ENCODE assay signal across 8 cellular contexts in the genomic region with DNA sequence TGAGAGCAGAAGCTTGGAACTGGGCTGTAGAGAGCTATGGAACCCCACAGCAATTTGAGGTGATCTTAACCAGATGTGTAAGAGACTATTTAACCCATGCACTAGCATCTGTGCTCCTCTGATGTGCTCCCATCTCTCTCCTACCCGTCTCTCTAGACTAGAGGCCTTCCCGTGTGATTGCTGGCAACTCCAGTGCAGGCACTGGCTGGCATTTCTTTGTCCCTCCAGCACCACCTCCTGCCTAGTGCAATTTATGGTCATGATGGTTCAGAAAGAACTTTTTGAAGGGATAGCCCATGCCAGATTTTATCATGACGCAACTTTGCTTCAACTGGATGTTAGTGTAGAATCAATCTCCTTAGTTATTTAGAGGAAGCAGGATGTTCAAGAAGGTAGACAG.
DNase-seq lines count a peak whose midpoint lies in the region; ATAC-seq, FAIRE-seq and TF ChIP-seq lines count a peak whose summit lies in the region.
"Not testable (repeated sequence)": the region's sequence is repeated elsewhere in the genome, so short reads cannot be mapped to it uniquely, and the experiment has no call there.

No MANE protein-coding gene starts in this region.

- DNase-seq in Karpas-422, result peak; percentile 26
- DNase-seq in body of pancreas, result peak; percentile 33 to 59 (median 34)
- DNase-seq in foreskin fibroblast, result peak; percentile 1 to 14
- DNase-seq in heart right ventricle; HepG2 (ENCODE audit: low spot score); trophoblast cell: not testable (repeated sequence)
- DNase-seq in superior temporal gyrus (ENCODE audit: extremely low spot score), result peak; percentile 10

- not testable (repeated sequence) for H3K14ac ChIP-seq in trophoblast cell (ENCODE audit: low read length)

- H3K79me1 ChIP-seq in trophoblast cell (ENCODE audit: low read length), result not testable (repeated sequence)

- not testable (repeated sequence) for TF ChIP-seq RAD21 in HepG2 (CRISPR knock-in tag; IDR thresholded peaks at IDR 0.05)

- H3K23ac ChIP-seq in trophoblast cell (ENCODE audit: low read length), result not testable (repeated sequence)

- H2AK5ac ChIP-seq in trophoblast cell (ENCODE audit: low read length), result not testable (repeated sequence)

- peak; percentile 72 for FAIRE-seq in HepG2 (lab: Jason Lieb, UNC)

- peak in 3 of 7 experiments; percentile 13 to 19 (median 14) for TF ChIP-seq CTCF in body of pancreas (IDR thresholded peaks at IDR 0.05)
- not testable (repeated sequence) for TF ChIP-seq CTCF in foreskin fibroblast (IDR thresholded peaks at IDR 0.05; ENCODE audit: low read depth, low read length); heart right ventricle (IDR thresholded peaks at IDR 0.05); HepG2 (CRISPR knock-in tag; IDR thresholded peaks at IDR 0.05)

- H4K20me1 ChIP-seq in Karpas-422 (ENCODE audit: insufficient read depth, low read depth, low read length); HepG2 (ENCODE audit: insufficient read depth, low read length): not testable (repeated sequence)

- CTCF ChIA-PET in HepG2 (lab: Yijun Ruan, JAX; ENCODE audit: low intra/inter-chr PET ratio, low total read pairs), result not testable (repeated sequence)

- H3K18ac ChIP-seq in trophoblast cell (ENCODE audit: low read length), result not testable (repeated sequence)

- intact Hi-C loops in body of pancreas (cut with DNase I); heart right ventricle (cut with DNase I); HepG2 (cut with micrococcal nuclease; ENCODE audit: unreplicated experiment): not testable (repeated sequence)

- peaks cover 13% of the 10 kb centered on the region for H3K4me1 ChIP-seq in ACC112 (ENCODE audit: control insufficient read depth, insufficient read depth, low read length, unreplicated experiment)
- H3K4me1 ChIP-seq in Karpas-422 (ENCODE audit: low read length); body of pancreas; heart right ventricle; HepG2 (ENCODE audit: insufficient read depth, low read length); trophoblast cell (ENCODE audit: control insufficient read depth in 1 of 2, insufficient read depth in 2 of 2, low read length in 2 of 2): not testable (repeated sequence)

- POLR2A ChIA-PET in HepG2 (lab: Yijun Ruan, JAX), result not testable (repeated sequence)

- H2BK120ac ChIP-seq in trophoblast cell (ENCODE audit: insufficient read depth, low read length, poor library complexity), result not testable (repeated sequence)

- in situ Hi-C loops in HepG2 (cut with HindIII; ENCODE audit: extremely low pct_ligation_motif_present, low pct_unique_long_range_greater_than_20kb), result not testable (repeated sequence)

- H3K9me3 ChIP-seq in Karpas-422 (ENCODE audit: low read length); body of pancreas; heart right ventricle; HepG2 (ENCODE audit: low read length); trophoblast cell (ENCODE audit: insufficient read depth, low read depth, low read length): not testable (repeated sequence)

- H3K4me2 ChIP-seq in Karpas-422 (ENCODE audit: low read depth, low read length, poor library complexity, severe bottlenecking); HepG2 (ENCODE audit: low read depth, low read length); trophoblast cell (ENCODE audit: low read length): not testable (repeated sequence)

- H3K4ac ChIP-seq in trophoblast cell (ENCODE audit: low read depth, low read length), result not testable (repeated sequence)

- not testable (repeated sequence) for BruUV-seq in HepG2 (replicated peaks; lab: Mats Ljungman, UMichigan)

- not testable (repeated sequence) for H3K9ac ChIP-seq in Karpas-422 (ENCODE audit: low read length); HepG2 (ENCODE audit: insufficient read depth, low read depth, low read length); trophoblast cell (ENCODE audit: low read length)

- not testable (repeated sequence) for H3K9me2 ChIP-seq in Karpas-422 (replicated peaks; ENCODE audit: insufficient read depth, low read length)

- H4K8ac ChIP-seq in trophoblast cell (ENCODE audit: low read depth, low read length), result not testable (repeated sequence)

- not testable (repeated sequence) for H3K27me3 ChIP-seq in ACC112 (ENCODE audit: insufficient read depth, low read length); Karpas-422 (ENCODE audit: low read length); body of pancreas; heart right ventricle; HepG2 (ENCODE audit: control insufficient read depth in 1 of 2, insufficient read depth in 2 of 2, low read length in 2 of 2); trophoblast cell (ENCODE audit: insufficient read depth, low read length)

- H2AFZ ChIP-seq in ACC112 (ENCODE audit: low read length, unreplicated experiment); Karpas-422 (ENCODE audit: low read length); HepG2 (ENCODE audit: low read length); trophoblast cell (ENCODE audit: insufficient read depth, low read length, poor library complexity): not testable (repeated sequence)

- peak overlapping the region; percentile 68 for H4K91ac ChIP-seq in trophoblast cell (ENCODE audit: low read depth, low read length)

- H4K12ac ChIP-seq in trophoblast cell (ENCODE audit: low read depth, low read length), result not testable (repeated sequence)

- ATAC-seq in body of pancreas, result peak; percentile 57
- ATAC-seq in heart right ventricle, result peak in 5 of 8 donors; percentile 21 to 62 (median 35)
- ATAC-seq in HepG2, result not testable (repeated sequence)

- not testable (repeated sequence) for H3K79me2 ChIP-seq in ACC112 (ENCODE audit: control insufficient read depth, insufficient read depth, low read length, unreplicated experiment); Karpas-422 (ENCODE audit: low read length); HepG2 (ENCODE audit: insufficient read depth, low read length); trophoblast cell (ENCODE audit: control insufficient read depth, insufficient read depth, low read length, poor library complexity)

- peak overlapping the region; percentile 48 for H3K27ac ChIP-seq in ACC112 (ENCODE audit: low read depth, low read length)
- H3K27ac ChIP-seq in Karpas-422 (ENCODE audit: low read length); body of pancreas; heart right ventricle; HepG2 (ENCODE audit: extremely low read length, insufficient read depth, low read length); trophoblast cell (ENCODE audit: low read depth, low read length): not testable (repeated sequence)

- not testable (repeated sequence) for H2BK5ac ChIP-seq in trophoblast cell (ENCODE audit: low read depth, low read length, poor library complexity)

- not testable (repeated sequence) for TF ChIP-seq EP300 in HepG2 (IDR thresholded peaks at IDR 0.05; ENCODE audit: low read depth in 2 of 2, low read length in 2 of 2); HepG2 (CRISPR knock-in tag; IDR thresholded peaks at IDR 0.05; ENCODE audit: borderline replicate concordance)

- WGBS in body of pancreas, 2 donors, result 17 to 44% methylated on average over 2 of the region's 3 CpGs
- 43 to 58% methylated on average over 2 of the region's 3 CpGs for WGBS in heart right ventricle, 2 donors
- 66% methylated on average over 3 of the region's 3 CpGs for WGBS in HepG2 (ENCODE audit: low lambda C conversion rate)
- whole genome bisulfite sequencing in trophoblast cell (ENCODE audit: extremely low coverage, insufficient coverage, insufficient read length), result no CpG with 5 or more reads among the region's 3 CpGs

- not testable (repeated sequence) for TF ChIP-seq POLR2A in body of pancreas (IDR thresholded peaks at IDR 0.05); HepG2 (IDR thresholded peaks at IDR 0.05; ENCODE audit: insufficient read depth in 1 of 2, low read depth in 2 of 2, low read length in 2 of 2)

- H3K36me3 ChIP-seq in ACC112 (ENCODE audit: insufficient read depth, low read length); Karpas-422 (ENCODE audit: insufficient read depth, low read length); body of pancreas (replicated peaks in 1 of 2; ENCODE audit: insufficient read depth in 1 of 2, low read depth in 2 of 2); heart right ventricle; HepG2 (replicated peaks in 1 of 2; ENCODE audit: control insufficient read depth in 1 of 2, insufficient read depth in 2 of 2, low read length in 2 of 2); trophoblast cell (ENCODE audit: control insufficient read depth in 1 of 2, insufficient read depth in 2 of 2, low read length in 2 of 2): not testable (repeated sequence)

- peak overlapping the region; percentile 71 for H2BK12ac ChIP-seq in trophoblast cell (ENCODE audit: low read length)

- H3K4me3 ChIP-seq in ACC112 (ENCODE audit: low read depth, low read length); Karpas-422 (ENCODE audit: low read length); body of pancreas; foreskin fibroblast (ENCODE audit: low read depth in 1 of 2, low read length in 2 of 2); heart right ventricle; HepG2 (replicated peaks in 1 of 3; ENCODE audit: insufficient read depth in 1 of 3, low read depth in 2 of 3, low read length in 3 of 3); trophoblast cell (ENCODE audit: low read depth, low read length): not testable (repeated sequence)
